Comparison of ENCODE assay signal across 27 cellular contexts in genomic region chr13:84641491-84641890, GRCh38.
DNase-seq lines count a peak whose midpoint lies in the region; ATAC-seq, FAIRE-seq and TF ChIP-seq lines count a peak whose summit lies in the region.
"Had no signal": no experiment of that assay in that cellular context is flagged by ENCODE, and none has a peak within 500 bp of the region (broad histone marks: within the 10 kb centered on the region; RNA-seq: fewer than 3 reads in every experiment).

No MANE protein-coding gene starts in this region.

- intact Hi-C loops in mammary epithelial cell (cut with micrococcal nuclease), result no loop called here
- intact Hi-C loops in breast epithelium (cut with DNase I; ENCODE audit: low total_unique reads), result no loop called here
- intact Hi-C loops in head of caudate nucleus (cut with DNase I), result no loop called here

- H3K4me3 ChIP-seq in mammary epithelial cell (replicated peaks in 1 of 3; ENCODE audit: insufficient read depth in 1 of 3, low read depth in 2 of 3, low read length in 3 of 3) (no peak overlapping the region), breast epithelium (no peak overlapping the region), astrocyte (ENCODE audit: insufficient read depth, low read depth, low read length) (no peak overlapping the region)

- H3K79me2 ChIP-seq in mammary epithelial cell (ENCODE audit: insufficient read depth, low read length) (no peaks in the 10 kb centered on the region), astrocyte (ENCODE audit: insufficient read depth, low read length) (no peaks in the 10 kb centered on the region)

- no peak overlapping the region for H3K27ac ChIP-seq in mammary epithelial cell (ENCODE audit: insufficient read depth, low read depth, low read length)
- H3K27ac ChIP-seq in breast epithelium, result no peak overlapping the region
- peak overlapping the region; percentile 67 for H3K27ac ChIP-seq in astrocyte (ENCODE audit: low read depth, low read length)
- H3K27ac ChIP-seq in foreskin keratinocyte, result no peak overlapping the region

- H3K9ac ChIP-seq in mammary epithelial cell (ENCODE audit: insufficient read depth, low read length) (no peak overlapping the region), astrocyte (ENCODE audit: low read length) (peak overlapping the region; percentile 19)

- H3K27me3 ChIP-seq in mammary epithelial cell (ENCODE audit: insufficient read depth, low read length) (no peaks in the 10 kb centered on the region), breast epithelium (no peaks in the 10 kb centered on the region), astrocyte (ENCODE audit: insufficient read depth, low read length) (no peaks in the 10 kb centered on the region), foreskin keratinocyte (no peaks in the 10 kb centered on the region)

- H4K20me1 ChIP-seq in mammary epithelial cell (ENCODE audit: insufficient read depth, low read length) (no peaks in the 10 kb centered on the region), astrocyte (ENCODE audit: insufficient read depth, low read length) (no peaks in the 10 kb centered on the region)

- H3K4me1 ChIP-seq in mammary epithelial cell (ENCODE audit: insufficient read depth, low read length), result no peaks in the 10 kb centered on the region
- H3K4me1 ChIP-seq in breast epithelium, result no peaks in the 10 kb centered on the region
- H3K4me1 ChIP-seq in astrocyte (ENCODE audit: insufficient read depth, low read length), result peaks cover 14% of the 10 kb centered on the region
- peaks cover 15% of the 10 kb centered on the region for H3K4me1 ChIP-seq in foreskin keratinocyte

- H3K36me3 ChIP-seq in mammary epithelial cell (ENCODE audit: insufficient read depth, low read length) (no peaks in the 10 kb centered on the region), breast epithelium (no peaks in the 10 kb centered on the region), astrocyte (ENCODE audit: insufficient read depth, low read length) (no peaks in the 10 kb centered on the region)

- no TSS peak for BruUV-seq in mammary epithelial cell (replicated peaks; lab: Mats Ljungman, UMichigan)

- FAIRE-seq in astrocyte (lab: Jason Lieb, UNC), result peak; percentile 64
- FAIRE-seq in urothelium cell line (lab: Jason Lieb, UNC), result no peak
- FAIRE-seq: H1 had no signal

- no peak overlapping the region for H3K4me2 ChIP-seq in mammary epithelial cell (ENCODE audit: insufficient read depth, low read depth, low read length)
- no peak overlapping the region for H3K4me2 ChIP-seq in astrocyte (ENCODE audit: low read length)

- in situ Hi-C loops in mammary epithelial cell (cut with MboI; ENCODE audit: low sequenced_read_pairs in 2 of 2), result no loop called here

- H3K9me3 Mint-ChIP-seq in astrocyte (ENCODE audit: unreplicated experiment), result peaks cover 11% of the 10 kb centered on the region

- no peak for TF ChIP-seq POLR2A in breast epithelium (IDR thresholded peaks at IDR 0.05)

- peaks cover 22% of the 10 kb centered on the region for H3K4me1 Mint-ChIP-seq in astrocyte (ENCODE audit: low read depth, unreplicated experiment)
- H3K4me1 Mint-ChIP-seq: activated naive CD4-positive, alpha-beta T cell treated with anti-CD3 and anti-CD28 coated beads, Interleukin-2, amount 10 ng/mL, durations not matched to agents 7 days and 5 days; stimulated activated naive B cell treated with anti-CD40 and anti-IgM and Interleukin-4, amounts not matched to agents 10 μg/mL and 1 μg/mL and 100 μg/mL, for 72 hours had no signal

- no peaks in the 10 kb centered on the region for H3K27me3 Mint-ChIP-seq in astrocyte (ENCODE audit: low read depth, unreplicated experiment)
- H3K27me3 Mint-ChIP-seq: activated naive CD4-positive, alpha-beta T cell treated with anti-CD3 and anti-CD28 coated beads, Interleukin-2, amount 10 ng/mL, durations not matched to agents 7 days and 5 days; CD4-positive, alpha-beta T cell; progenitor cell of endocrine pancreas; stimulated activated naive B cell treated with anti-CD40 and anti-IgM and Interleukin-4, amounts not matched to agents 10 μg/mL and 1 μg/mL and 100 μg/mL, for 72 hours had no signal

- H3K27ac Mint-ChIP-seq in astrocyte (ENCODE audit: unreplicated experiment), result peak overlapping the region; percentile 96
- H3K27ac Mint-ChIP-seq: activated naive CD4-positive, alpha-beta T cell treated with anti-CD3 and anti-CD28 coated beads, Interleukin-2, amount 10 ng/mL, durations not matched to agents 7 days and 5 days; CD4-positive, alpha-beta T cell; progenitor cell of endocrine pancreas; stimulated activated naive B cell treated with anti-CD40 and anti-IgM and Interleukin-4, amounts not matched to agents 10 μg/mL and 1 μg/mL and 100 μg/mL, for 72 hours had no signal

- DNase-seq in mammary epithelial cell, result peak; percentile 32
- no peak for DNase-seq in breast epithelium (ENCODE audit: low spot score in 2 of 2)
- DNase-seq in astrocyte (ENCODE audit: low read depth), result peak; percentile 85
- DNase-seq in foreskin keratinocyte, result peak; percentile 24 to 66
- peak; percentile 33 for DNase-seq in stromal cell of bone marrow (ENCODE audit: low read depth)
- no peak for DNase-seq in urothelium cell line (ENCODE audit: low spot score)
- no peak for DNase-seq in head of caudate nucleus
- DNase-seq in T1000 (lab: John Stamatoyannopoulos, UW), result no peak
- DNase-seq: 8988T; activated CD4-positive, CD25-positive, alpha-beta regulatory T cell; activated naive CD4-positive, alpha-beta T cell treated with anti-CD3 and anti-CD28 coated beads, Interleukin-2, amount 10 ng/mL, durations not matched to agents 7 days and 5 days; AML-193; CD4-positive, alpha-beta T cell; central memory CD4-positive, alpha-beta T cell; dermis blood vessel endothelial cell; left colon; NCI-H1048; NCI-H1694; NCI-H2171; NCI-H510A treated with DMSO at 0.1 percent for 48 hours; PC-3; SHP77; stimulated activated naive B cell treated with anti-CD40 and anti-IgM and Interleukin-4, amounts not matched to agents 10 μg/mL and 1 μg/mL and 100 μg/mL, for 72 hours; SW 1271 had no signal

- H3K9me3 ChIP-seq in mammary epithelial cell (replicated peaks; ENCODE audit: insufficient read depth, low read length), result peaks cover 6% of the 10 kb centered on the region
- H3K9me3 ChIP-seq in breast epithelium, result no peaks in the 10 kb centered on the region
- H3K9me3 ChIP-seq in astrocyte (ENCODE audit: insufficient read depth, low read depth, low read length), result peaks cover 5% of the 10 kb centered on the region

- peaks cover 3% of the 10 kb centered on the region for H3K36me3 Mint-ChIP-seq in astrocyte (ENCODE audit: low read depth, unreplicated experiment)
- H3K36me3 Mint-ChIP-seq: activated naive CD4-positive, alpha-beta T cell treated with anti-CD3 and anti-CD28 coated beads, Interleukin-2, amount 10 ng/mL, durations not matched to agents 7 days and 5 days; stimulated activated naive B cell treated with anti-CD40 and anti-IgM and Interleukin-4, amounts not matched to agents 10 μg/mL and 1 μg/mL and 100 μg/mL, for 72 hours had no signal

- TF ChIP-seq CTCF in mammary epithelial cell (conservative IDR thresholded peaks at IDR 0.05 in 1 of 2, IDR thresholded peaks at IDR 0.05 in 1 of 2; ENCODE audit: extremely low read depth in 1 of 2, insufficient read depth in 1 of 2, low read depth in 1 of 2, low read length in 2 of 2), result no peak
- TF ChIP-seq CTCF in breast epithelium (IDR thresholded peaks at IDR 0.05), result no peak
- no peak for TF ChIP-seq CTCF in astrocyte (IDR thresholded peaks at IDR 0.05; ENCODE audit: insufficient read depth, low read depth, low read length)
- no peak for TF ChIP-seq CTCF in foreskin keratinocyte (conservative IDR thresholded peaks at IDR 0.05)

- ATAC-seq in foreskin keratinocyte, result peak; percentile 84
- ATAC-seq: left colon; PC-3; sciatic nerve; stimulated activated naive B cell treated with anti-CD40 and anti-IgM and Interleukin-4, amounts not matched to agents 10 μg/mL and 1 μg/mL and 100 μg/mL, for 72 hours had no signal

- WGBS in mammary epithelial cell (ENCODE audit: low coverage, missing lambda C conversion rate), result 100% methylated on average over 1 of the region's 1 CpG

- H3K4me3 Mint-ChIP-seq in astrocyte (ENCODE audit: unreplicated experiment), result no peak overlapping the region
- H3K4me3 Mint-ChIP-seq: activated naive CD4-positive, alpha-beta T cell treated with anti-CD3 and anti-CD28 coated beads, Interleukin-2, amount 10 ng/mL, durations not matched to agents 7 days and 5 days; CD4-positive, alpha-beta T cell; stimulated activated naive B cell treated with anti-CD40 and anti-IgM and Interleukin-4, amounts not matched to agents 10 μg/mL and 1 μg/mL and 100 μg/mL, for 72 hours had no signal

- H2AFZ ChIP-seq in mammary epithelial cell (ENCODE audit: low read depth, low read length) (no peak overlapping the region), astrocyte (ENCODE audit: low read depth, low read length) (peak overlapping the region; percentile 57)

- dilution Hi-C loops in mammary epithelial cell (cut with HindIII; ENCODE audit: low sequenced_read_pairs), result no loop called here

- CTCF ChIA-PET in mammary epithelial cell (lab: Charles Lee; ENCODE audit: low non-redundant PET), result interaction anchor here (0.6 kb wide), 1 partner anchor 154 kb away, joined by 3 read pairs; no protein-coding TSS in a partner anchor

Comparison
In these comparisons a context has a peak if more than half of its experiments do, and no peak if none do; other contexts are left out.
1. DNase-seq: peak in mammary epithelial cell (single experiment), astrocyte (single experiment), foreskin keratinocyte (2 of 2) and stromal cell of bone marrow (single experiment); none in breast epithelium (0 of 2), urothelium cell line (single experiment), head of caudate nucleus (0 of 42) and T1000 (single experiment).